20 cellular contexts compared by ENCODE assay signal in genomic region chr17:35640977-35641526, GRCh38.
"Had no signal": no experiment of that assay in that cellular context is flagged by ENCODE, and none has a peak within 500 bp of the region (broad histone marks: within the 10 kb centered on the region; RNA-seq: fewer than 3 reads in every experiment).

No MANE protein-coding gene starts in this region.

- FAIRE-seq: endothelial cell of umbilical vein, kidney, pancreas, small intestine had no signal

- DNase-seq: effector CD8-positive, alpha-beta T cell; endodermal cell; foreskin keratinocyte; heart left ventricle; kidney; mucosa of descending colon; naive B cell; pancreas; retina; right lobe of liver; small intestine; stimulated activated CD4-positive, alpha-beta T cell treated with anti-CD3 and anti-CD28 coated beads, Interleukin-15, amount 100 ng/mL, for 24 hours; stimulated activated CD4-positive, alpha-beta T cell treated with anti-CD3 and anti-CD28 coated beads, Interleukin-2, amount 100 ng/mL, for 48 hours; stimulated activated naive B cell treated with anti-CD40 and anti-IgM and Interleukin-4, amounts not matched to agents 10 μg/mL and 1 μg/mL and 100 μg/mL, for 72 hours; upper lobe of right lung; uterus had no signal

- ATAC-seq: foreskin keratinocyte; gastroesophageal sphincter; heart left ventricle; left lobe of liver; mucosa of descending colon; natural killer cell treated with Interleukin-12 subunit alpha and Interleukin-12 subunit beta and Interleukin-15 and Interleukin-18, amount 100 ng/mL, for 72 hours; pancreas; right lobe of liver; stimulated activated naive B cell treated with anti-CD40 and anti-IgM and Interleukin-4, amounts not matched to agents 10 μg/mL and 1 μg/mL and 100 μg/mL, for 72 hours; upper lobe of right lung had no signal
